ENCODE assay signal across 1 cellular context in genomic region chr7:38550881-38551280, GRCh38.
TF ChIP-seq lines count a peak whose summit lies in the region.

No MANE protein-coding gene starts in this region.

TF ChIP-seq in GM23338, 12 proteins besides CTCF, POLR2A, EP300 and RAD21 (continued from another document):
- no peak for TF ChIP-seq ZNF462 (CRISPR knock-in tag; IDR thresholded peaks at IDR 0.05)
